ENCODE assay signal across 9 cellular contexts in the genomic region with DNA sequence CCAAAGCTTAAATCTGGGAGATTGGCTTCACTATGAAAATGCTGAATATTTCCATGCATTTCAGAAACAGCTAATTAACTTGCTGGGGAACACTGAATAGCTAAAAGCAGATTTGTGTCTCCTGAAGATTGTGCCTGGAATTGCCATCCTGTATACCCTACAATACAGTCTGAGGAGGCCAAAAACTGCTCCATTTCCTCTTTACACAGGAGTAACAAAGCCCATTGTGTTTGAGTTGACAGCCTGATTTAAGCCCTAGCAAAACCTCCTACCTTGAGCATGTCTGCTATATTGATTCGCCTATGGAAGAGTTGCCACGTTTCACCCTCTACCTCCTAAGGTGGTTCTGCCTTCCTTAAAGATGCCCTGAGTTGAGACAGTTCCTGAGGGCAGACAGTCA. TPM values are rescaled to one million over a fixed set of nuclear protein-coding genes. Genes with fewer than 3 reads are reported as not detected.
A peak's percentile ranks its signal among the peaks of the same experiment; 100 is the strongest.
DNase-seq lines count a peak whose midpoint lies in the region; ATAC-seq and TF ChIP-seq lines count a peak whose summit lies in the region.
"Had no signal": no experiment of that assay in that cellular context is flagged by ENCODE, and none has a peak within 500 bp of the region (broad histone marks: within the 10 kb centered on the region; RNA-seq: fewer than 3 reads in every experiment).

No MANE protein-coding gene starts in this region.

- H3K4me3 ChIP-seq in iPS-15b (ENCODE audit: low read depth, low read length) (peak overlapping the region; percentile 64), thyroid gland (replicated peaks in 1 of 3) (no peak overlapping the region), brain microvascular endothelial cell (ENCODE audit: low read depth, low read length) (no peak overlapping the region)

- H3K36me3 ChIP-seq in iPS-15b (ENCODE audit: control insufficient read depth, insufficient read depth, low read length): no peaks in the 10 kb centered on the region
- H3K36me3 ChIP-seq in thyroid gland: no peaks in the 10 kb centered on the region
- no peaks in the 10 kb centered on the region for H3K36me3 ChIP-seq in brain microvascular endothelial cell (replicated peaks)

- WGBS in thyroid gland, 2 donors: 77 to 87% methylated on average over 2 of the region's 2 CpGs

- peaks cover 66% of the 10 kb centered on the region for H3K27me3 Mint-ChIP-seq in activated T-cell treated with anti-CD3 and anti-CD28 coated beads, Interleukin-2, amount 50 U/mL, for 72 hours (ENCODE audit: low read depth)

- intact Hi-C loops in thyroid gland (cut with DNase I): no loop called here

- DNase-seq in activated T-cell treated with anti-CD3 and anti-CD28 coated beads, Interleukin-2, amount 50 U/mL, for 72 hours: no peak
- DNase-seq in activated T-cell treated with anti-CD3 and anti-CD28 coated beads for 4 hours (no peak), RWPE1 (ENCODE audit: low spot score) (no peak), thyroid gland (no peak), brain microvascular endothelial cell (no peak), T1000 (lab: John Stamatoyannopoulos, UW) (no peak)

- peaks cover 10% of the 10 kb centered on the region for H3K4me1 ChIP-seq in iPS-15b (ENCODE audit: control insufficient read depth, insufficient read depth, low read length)
- peaks cover 26 to 40% of the 10 kb centered on the region in 2 donors for H3K4me1 ChIP-seq in thyroid gland

- POLR2A ChIA-PET in RWPE1 (lab: Yijun Ruan, JAX; ENCODE audit: low non-redundant PET): no interaction called here

- no peak overlapping the region for H3K9ac ChIP-seq in iPS-15b (ENCODE audit: low read depth, low read length)

- peaks cover 4 to 6% of the 10 kb centered on the region in 2 donors for H3K36me3 Mint-ChIP-seq in activated T-cell treated with anti-CD3 and anti-CD28 coated beads, Interleukin-2, amount 50 U/mL, for 72 hours (ENCODE audit: insufficient read depth in 2 of 2)

- TF ChIP-seq POLR2A in thyroid gland (IDR thresholded peaks at IDR 0.05): no peak

- H3K9me3 ChIP-seq in iPS-15b (ENCODE audit: control insufficient read depth, insufficient read depth, low read length): no peaks in the 10 kb centered on the region
- H3K9me3 ChIP-seq in thyroid gland: no peaks in the 10 kb centered on the region

- CTCF ChIA-PET in RWPE1 (lab: Yijun Ruan, JAX): interaction anchor here (0.6 to 1.0 kb wide), 3 partner anchors 46 to 1042 kb away, joined by 3 to 4 read pairs (median 3); no protein-coding TSS in a partner anchor

- H3K4me1 Mint-ChIP-seq in activated T-cell treated with anti-CD3 and anti-CD28 coated beads, Interleukin-2, amount 50 U/mL, for 72 hours (ENCODE audit: low read depth): peaks cover 42% of the 10 kb centered on the region

- peak overlapping the region; percentile 88 to 96 for H3K4me3 Mint-ChIP-seq in activated T-cell treated with anti-CD3 and anti-CD28 coated beads, Interleukin-2, amount 50 U/mL, for 72 hours

- H3K27ac ChIP-seq in RWPE1 (peak overlapping the region; percentile 98; the same call in 1 of the 2 replicates), thyroid gland (peak overlapping the region; percentile 65 to 93 (median 72)), brain microvascular endothelial cell (no peak overlapping the region)

- no peaks in the 10 kb centered on the region for H3K9me3 Mint-ChIP-seq in activated T-cell treated with anti-CD3 and anti-CD28 coated beads, Interleukin-2, amount 50 U/mL, for 72 hours

- ATAC-seq in activated T-cell treated with anti-CD3 and anti-CD28 coated beads, Interleukin-2, amount 50 U/mL, for 72 hours (replicated peaks in 1 of 2): no peak
- no peak for ATAC-seq in HG02970 (IDR thresholded peaks at IDR 0.05; ENCODE audit: low FRiP score, unreplicated experiment)

- H3K27me3 ChIP-seq in iPS-15b (ENCODE audit: control insufficient read depth, insufficient read depth, low read length) (peaks cover 20% of the 10 kb centered on the region), thyroid gland (no peaks in the 10 kb centered on the region), brain microvascular endothelial cell (replicated peaks) (no peaks in the 10 kb centered on the region)

- H3K27ac Mint-ChIP-seq in activated T-cell treated with anti-CD3 and anti-CD28 coated beads, Interleukin-2, amount 50 U/mL, for 72 hours: no peak overlapping the region

- no peak for TF ChIP-seq CTCF in RWPE1 (conservative IDR thresholded peaks at IDR 0.05; ENCODE audit: low read depth)
- no peak for TF ChIP-seq CTCF in thyroid gland (IDR thresholded peaks at IDR 0.05)
- TF ChIP-seq CTCF in brain microvascular endothelial cell (IDR thresholded peaks at IDR 0.05; ENCODE audit: low read depth, low read length, missing control alignments): no peak

- in situ Hi-C loops in brain microvascular endothelial cell (cut with HindIII; ENCODE audit: low pct_ligation_motif_present, low sequenced_read_pairs): no loop called here

RNA-seq across cellular contexts. Expression of gene PIK3R3, which starts 1.5 kb away (rescaled TPM):
- under 1 TPM; 0.89 to 0.93 TPM for total RNA-seq in activated T-cell treated with anti-CD3 and anti-CD28 coated beads, Interleukin-2, amount 50 U/mL, for 72 hours
- 10 to 100 TPM; 16.0 to 36.2 (median 20.9) TPM for total RNA-seq in thyroid gland

RNA-seq across cellular contexts. Expression of gene TSPAN1, which starts 40.9 kb away (rescaled TPM):
- under 1 TPM; 0.30 to 0.34 TPM for total RNA-seq in activated T-cell treated with anti-CD3 and anti-CD28 coated beads, Interleukin-2, amount 50 U/mL, for 72 hours
- total RNA-seq in thyroid gland: 100 to 1,000 TPM in 2 of 4 donors, 10 to 100 TPM in 2; 61.2 to 154 (median 105) TPM

RNA-seq across cellular contexts. Expression of gene P3R3URF, which starts 42.3 kb away (rescaled TPM):
- total RNA-seq in activated T-cell treated with anti-CD3 and anti-CD28 coated beads, Interleukin-2, amount 50 U/mL, for 72 hours: not detected
- not detected for total RNA-seq in thyroid gland
- total RNA-seq: mesenteric fat pad had no signal

Comparison
In these comparisons a context has a peak if more than half of its experiments do, and no peak if none do; other contexts are left out.
1. RNA of gene PIK3R3, which starts 1.5 kb away (total RNA-seq): 16.0 to 36.2 TPM in thyroid gland; 0.89 to 0.93 TPM in activated T-cell treated with anti-CD3 and anti-CD28 coated beads, Interleukin-2, amount 50 U/mL, for 72 hours; every median in the first group is over 4 times any median in the second.
2. RNA of gene TSPAN1, which starts 40.9 kb away (total RNA-seq): 61.2 to 154 TPM in thyroid gland; 0.30 to 0.34 TPM in activated T-cell treated with anti-CD3 and anti-CD28 coated beads, Interleukin-2, amount 50 U/mL, for 72 hours; every median in the first group is over 10 times any median in the second.